Comparison of ENCODE assay signal across 22 cellular contexts in genomic region chr2:147224070-147224469, GRCh38.
A peak's percentile ranks its signal among the peaks of the same experiment; 100 is the strongest.
DNase-seq lines count a peak whose midpoint lies in the region; TF ChIP-seq lines count a peak whose summit lies in the region.
"Had no signal": no experiment of that assay in that cellular context is flagged by ENCODE, and none has a peak within 500 bp of the region (broad histone marks: within the 10 kb centered on the region; RNA-seq: fewer than 3 reads in every experiment).

No MANE protein-coding gene starts in this region.

- no peak overlapping the region for H3K9ac ChIP-seq in NT2/D1 (ENCODE audit: insufficient read length, low read depth)

- intact Hi-C loops in vagina (cut with DNase I) (no loop called here), Calu3 (cut with micrococcal nuclease; ENCODE audit: unreplicated experiment) (no loop called here)

- peaks cover 12% of the 10 kb centered on the region for H3K4me1 Mint-ChIP-seq in Calu3 (ENCODE audit: low read depth, unreplicated experiment)
- H3K4me1 Mint-ChIP-seq: activated naive CD4-positive, alpha-beta T cell treated with anti-CD3 and anti-CD28 coated beads, Interleukin-2, amount 10 ng/mL, durations not matched to agents 7 days and 5 days; nephron; T-cell had no signal

- H3K4me3 Mint-ChIP-seq in Calu3 (ENCODE audit: low read depth, unreplicated experiment), result no peak overlapping the region
- H3K4me3 Mint-ChIP-seq: activated naive CD4-positive, alpha-beta T cell treated with anti-CD3 and anti-CD28 coated beads, Interleukin-2, amount 10 ng/mL, durations not matched to agents 7 days and 5 days; nephron; T-cell had no signal

- CTCF ChIA-PET in Calu3 (lab: Charles Lee), result no interaction called here

- H3K4me3 ChIP-seq in NT2/D1 (ENCODE audit: insufficient read length, low read depth) (no peak overlapping the region), fibroblast of mammary gland (ENCODE audit: control insufficient read depth, low read depth, low read length) (no peak overlapping the region), vagina (no peak overlapping the region)

- H3K36me3 Mint-ChIP-seq in Calu3 (ENCODE audit: insufficient read depth, unreplicated experiment), result no peaks in the 10 kb centered on the region
- H3K36me3 Mint-ChIP-seq: activated naive CD4-positive, alpha-beta T cell treated with anti-CD3 and anti-CD28 coated beads, Interleukin-2, amount 10 ng/mL, durations not matched to agents 7 days and 5 days; T-cell had no signal

- H3K9me3 Mint-ChIP-seq in Calu3 (ENCODE audit: low read depth, unreplicated experiment), result peaks cover 5% of the 10 kb centered on the region

- TF ChIP-seq CTCF in fibroblast of mammary gland (conservative IDR thresholded peaks at IDR 0.05; ENCODE audit: control insufficient read depth, insufficient read depth, low read depth, low read length) (no peak), vagina (IDR thresholded peaks at IDR 0.05) (no peak), Calu3 (IDR thresholded peaks at IDR 0.05; ENCODE audit: unreplicated experiment) (no peak)

- no peaks in the 10 kb centered on the region for H3K27me3 Mint-ChIP-seq in Calu3 (ENCODE audit: unreplicated experiment)
- H3K27me3 Mint-ChIP-seq: activated naive CD4-positive, alpha-beta T cell treated with anti-CD3 and anti-CD28 coated beads, Interleukin-2, amount 10 ng/mL, durations not matched to agents 7 days and 5 days; T-cell had no signal

- H3K9me3 ChIP-seq in NT2/D1 (ENCODE audit: insufficient read depth, low read length) (no peaks in the 10 kb centered on the region; the same call in 1 of the 2 replicates), vagina (no peaks in the 10 kb centered on the region)

- H3K36me3 ChIP-seq in NT2/D1 (ENCODE audit: insufficient read depth, insufficient read length, low read length) (no peaks in the 10 kb centered on the region), vagina (no peaks in the 10 kb centered on the region)

- DNase-seq in AG20443 (ENCODE audit: low spot score) (peak; percentile 21), NCI-H146 treated with DMSO at 0.1 percent for 48 hours (lab: John Stamatoyannopoulos, UW; ENCODE audit: unreplicated experiment) (peak; percentile 72), NT2/D1 (ENCODE audit: low read depth, low spot score) (peak; percentile 15), fibroblast of mammary gland (ENCODE audit: low read depth) (peak; percentile 16), vagina (ENCODE audit: extremely low spot score in 2 of 2) (no peak), OCI-M1 (lab: John Stamatoyannopoulos, UW) (no peak), NCI-H1092 (lab: John Stamatoyannopoulos, UW) (no peak), Calu3 (no peak)
- DNase-seq: activated CD4-positive, alpha-beta T cell treated with anti-CD3 and anti-CD28 coated beads for 48 hours; activated naive CD4-positive, alpha-beta T cell treated with anti-CD3 and anti-CD28 coated beads, Interleukin-2, amount 10 ng/mL, durations not matched to agents 7 days and 5 days; central memory CD4-positive, alpha-beta T cell; DND-41; GOT3; hippocampal formation; MM.1S; NCI-H187 treated with DMSO at 0.1 percent for 48 hours; NCI-H524 treated with DMSO at 0.1 percent for 48 hours; posterior cingulate gyrus; SHP77 treated with DMSO at 0.1 percent for 48 hours; substantia nigra; T-cell had no signal

- no peak overlapping the region for H3K27ac ChIP-seq in vagina

- H3K27me3 ChIP-seq in NT2/D1 (ENCODE audit: insufficient read depth, insufficient read length) (no peaks in the 10 kb centered on the region), vagina (no peaks in the 10 kb centered on the region)

- BruUV-seq in Calu3 (replicated peaks; lab: Mats Ljungman, UMichigan), result no TSS peak

- H3K4me1 ChIP-seq in NT2/D1 (ENCODE audit: insufficient read depth, insufficient read length) (no peaks in the 10 kb centered on the region), vagina (no peaks in the 10 kb centered on the region)

- no peak for TF ChIP-seq POLR2A in vagina (IDR thresholded peaks at IDR 0.05)

- H3K27ac Mint-ChIP-seq in Calu3 (ENCODE audit: unreplicated experiment), result no peak overlapping the region
- H3K27ac Mint-ChIP-seq: activated naive CD4-positive, alpha-beta T cell treated with anti-CD3 and anti-CD28 coated beads, Interleukin-2, amount 10 ng/mL, durations not matched to agents 7 days and 5 days; nephron; T-cell had no signal

Comparison
In these comparisons a context has a peak if more than half of its experiments do, and no peak if none do; other contexts are left out.
1. DNase-seq: peak in AG20443 (single experiment), NCI-H146 treated with DMSO at 0.1 percent for 48 hours (single experiment), NT2/D1 (single experiment) and fibroblast of mammary gland (single experiment); none in vagina (0 of 2), OCI-M1 (single experiment), NCI-H1092 (single experiment) and Calu3 (single experiment).